In genomic region chr4:742742-743311, GRCh38 we compare ENCODE assay signal across 8 cellular contexts. TPM values are rescaled to one million over a fixed set of nuclear protein-coding genes. Genes with fewer than 3 reads are reported as not detected.
DNase-seq lines count a peak whose midpoint lies in the region; ATAC-seq and TF ChIP-seq lines count a peak whose summit lies in the region.

No MANE protein-coding gene starts in this region.

- H3K4me3 ChIP-seq in GM12865 (ENCODE audit: low read depth, low read length) (no peak overlapping the region), spleen (no peak overlapping the region)

- peaks cover 0 to 10% (median 3%) of the 10 kb centered on the region in 6 donors for H3K4me1 ChIP-seq in spleen

- H3K27me3 ChIP-seq in spleen (replicated peaks in 1 of 7), result no peaks in the 10 kb centered on the region

- TF ChIP-seq POLR2A in spleen (IDR thresholded peaks at IDR 0.05), result no peak

- TF ChIP-seq CTCF in GM12865 (IDR thresholded peaks at IDR 0.05; ENCODE audit: insufficient read depth, low read depth, low read length, missing control alignments), result peak; percentile 79
- peak; percentile 66 to 95 (median 89) for TF ChIP-seq CTCF in spleen (IDR thresholded peaks at IDR 0.05 in 8 of 11, conservative IDR thresholded peaks at IDR 0.05 in 3 of 11)

- intact Hi-C loops in left cardiac atrium (cut with DNase I) (no loop called here), spleen (cut with DNase I; ENCODE audit: low total_unique reads) (no loop called here)

- DNase-seq in GM12865 (ENCODE audit: low read depth) (peak; percentile 74), SKM-1 (lab: John Stamatoyannopoulos, UW; ENCODE audit: unreplicated experiment) (peak; percentile 29), left cardiac atrium (peak; percentile 72), spleen (peak; percentile 93), cerebellar nuclear complex (lab: John Stamatoyannopoulos, UW) (no peak), DMS153 (lab: John Stamatoyannopoulos, UW) (no peak)
- DNase-seq in activated naive CD4-positive, alpha-beta T cell treated with Interleukin-2 at 50 U/mL for 16 hours, result peak; percentile 81

- ATAC-seq in HG03342 (IDR thresholded peaks at IDR 0.05; ENCODE audit: unreplicated experiment) (peak; percentile 57), left cardiac atrium (peak; percentile 88 to 89)

- H3K27ac ChIP-seq in spleen, result no peak overlapping the region

- H3K36me3 ChIP-seq in spleen, result peaks cover 0 to 67% (median 35%) of the 10 kb centered on the region in 6 donors

- WGBS in spleen, 5 donors, result 71 to 91% (median 74%) methylated on average over 13 to 26 of the region's 26 CpGs

- no peaks in the 10 kb centered on the region for H3K9me3 ChIP-seq in spleen

RNA-seq across cellular contexts. Expression of gene PCGF3, which starts 37.2 kb away (rescaled TPM):
- total RNA-seq in left cardiac atrium (10 to 100 TPM; 21.4 to 26.6 TPM), spleen (100 to 1,000 TPM in 1 of 7 donors, 10 to 100 TPM in 6; 52.0 to 102 (median 80.3) TPM)
- polyA plus RNA-seq in spleen, result 10 to 100 TPM; 29.7 to 84.2 (median 53.3) TPM

RNA-seq across cellular contexts. Expression of gene SLC49A3, which starts 53.9 kb away (rescaled TPM):
- total RNA-seq in left cardiac atrium (10 to 100 TPM; 14.0 to 17.2 TPM), spleen (10 to 100 TPM; 11.2 to 28.8 (median 21.2) TPM)
- 10 to 100 TPM in 2 of 3 donors, 1 to 10 TPM in 1; 5.6 to 19.3 (median 11.7) TPM for polyA plus RNA-seq in spleen

Comparison
In these comparisons a context has a peak if more than half of its experiments do, and no peak if none do; other contexts are left out.
1. DNase-seq: peak in GM12865 (single experiment), SKM-1 (single experiment), activated naive CD4-positive, alpha-beta T cell treated with Interleukin-2 at 50 U/mL for 16 hours (single experiment), left cardiac atrium (single experiment) and spleen (single experiment); none in cerebellar nuclear complex (0 of 2) and DMS153 (single experiment).